8 cellular contexts compared by ENCODE assay signal in the genomic region with DNA sequence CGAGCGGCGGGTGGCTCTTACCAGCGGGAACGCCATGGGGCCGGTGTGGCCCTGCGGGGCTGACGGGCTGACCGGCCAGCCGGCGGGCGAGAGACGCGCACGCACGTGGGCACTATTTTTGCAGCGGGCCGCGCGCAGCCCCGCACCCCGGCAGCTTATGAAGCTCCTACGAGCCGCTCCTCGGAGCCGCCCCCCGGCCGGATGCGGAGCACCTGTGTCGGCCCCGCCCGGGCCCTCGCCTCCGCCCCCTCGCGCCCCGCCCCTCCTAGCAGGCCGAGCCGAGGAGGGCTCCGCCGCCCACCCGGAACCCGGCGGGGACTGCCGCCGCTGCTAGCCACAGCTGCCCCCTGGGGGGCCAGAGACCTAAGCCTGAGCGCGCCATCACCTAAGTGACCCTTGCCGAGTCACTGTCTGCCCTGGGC.
DNase-seq lines count a peak whose midpoint lies in the region; ATAC-seq and TF ChIP-seq lines count a peak whose summit lies in the region.

No MANE protein-coding gene starts in this region.

- DNase-seq in AG10803 (ENCODE audit: low read depth) (no peak), cortex of kidney (lab: John Stamatoyannopoulos, UW) (no peak), GOT3 (lab: John Stamatoyannopoulos, UW) (no peak)
- peak in 3 of 4 experiments; percentile 8 to 59 (median 9) for DNase-seq in activated naive CD4-positive, alpha-beta T cell (lab: John Stamatoyannopoulos, UW)
- peak; percentile 65 for DNase-seq in stimulated activated CD4-positive, alpha-beta T cell treated with anti-CD3 and anti-CD28 coated beads, Interleukin-15, amount 100 ng/mL, for 24 hours

- peak; percentile 44 for ATAC-seq in HG03432 (IDR thresholded peaks at IDR 0.05; ENCODE audit: unreplicated experiment)
- ATAC-seq in HG03457 (IDR thresholded peaks at IDR 0.05; ENCODE audit: unreplicated experiment): no peak

- H3K4me3 ChIP-seq in AG10803 (ENCODE audit: low read length) (peak overlapping the region; percentile 44), iPS-11a (ENCODE audit: low read depth, low read length) (peak overlapping the region; percentile 27)

- no peak for TF ChIP-seq CTCF in AG10803 (conservative IDR thresholded peaks at IDR 0.05; ENCODE audit: low read length)

Comparison
In these comparisons a context has a peak if more than half of its experiments do, and no peak if none do; other contexts are left out.
1. DNase-seq: peak in activated naive CD4-positive, alpha-beta T cell (3 of 4) and stimulated activated CD4-positive, alpha-beta T cell treated with anti-CD3 and anti-CD28 coated beads, Interleukin-15, amount 100 ng/mL, for 24 hours (single experiment); none in AG10803 (single experiment), cortex of kidney (single experiment) and GOT3 (single experiment).